Comparison of ENCODE assay signal across 1 cellular context in genomic region chr22:42913874-42914510, GRCh38.
TF ChIP-seq lines count a peak whose summit lies in the region.

No MANE protein-coding gene starts in this region.

TF ChIP-seq in HepG2, 621 proteins besides CTCF, POLR2A, EP300 and RAD21 (continued from another document and continues in another):
- TF ChIP-seq ZBTB14 (CRISPR knock-in tag; IDR thresholded peaks at IDR 0.05) (no peak), SRSF1 (optimal IDR thresholded peaks at IDR 0.05; ENCODE audit: low read depth, low read length) (no peak), ATF1 (CRISPR knock-in tag; IDR thresholded peaks at IDR 0.05) (peak; percentile 41; the same call in 1 of the 2 replicates), SKIL (CRISPR knock-in tag; IDR thresholded peaks at IDR 0.05; ENCODE audit: borderline replicate concordance) (no peak), ZBTB37 (CRISPR knock-in tag; IDR thresholded peaks at IDR 0.05) (no peak), ZNF770 (CRISPR knock-in tag; IDR thresholded peaks at IDR 0.05) (peak; percentile 48; the same call in 1 of the 2 replicates), ZIK1 (CRISPR knock-in tag; IDR thresholded peaks at IDR 0.05; ENCODE audit: borderline replicate concordance, low read depth) (no peak), SNAPC2 (CRISPR knock-in tag; IDR thresholded peaks at IDR 0.05) (no peak), ZNF570 (CRISPR knock-in tag; IDR thresholded peaks at IDR 0.05; ENCODE audit: borderline replicate concordance) (no peak), ZNF121 (CRISPR knock-in tag; IDR thresholded peaks at IDR 0.05) (peak; percentile 73), ZNF547 (CRISPR knock-in tag; IDR thresholded peaks at IDR 0.05) (no peak), ASH2L (IDR thresholded peaks at IDR 0.05; ENCODE audit: insufficient read length, low read depth, low read length) (peak; percentile 70), ZNF280B (CRISPR knock-in tag; IDR thresholded peaks at IDR 0.05; ENCODE audit: borderline replicate concordance) (no peak), U2AF2 (IDR thresholded peaks at IDR 0.05; ENCODE audit: low read depth, low read length) (no peak), HNRNPLL (IDR thresholded peaks at IDR 0.05; ENCODE audit: low read depth, low read length, poor library complexity, severe bottlenecking) (no peak), FOSL1 (CRISPR knock-in tag; IDR thresholded peaks at IDR 0.05; ENCODE audit: borderline replicate concordance) (no peak), MYNN (CRISPR knock-in tag; IDR thresholded peaks at IDR 0.05; ENCODE audit: low read depth) (no peak), ZNF263 (CRISPR knock-in tag; IDR thresholded peaks at IDR 0.05) (no peak), PLRG1 (conservative IDR thresholded peaks at IDR 0.05) (no peak), ZNF609 (CRISPR knock-in tag; IDR thresholded peaks at IDR 0.05; ENCODE audit: borderline replicate concordance) (peak; percentile 76), ZNF549 (CRISPR knock-in tag; IDR thresholded peaks at IDR 0.05) (no peak), NFATC3 (CRISPR knock-in tag; IDR thresholded peaks at IDR 0.05) (no peak), RARG (CRISPR knock-in tag; IDR thresholded peaks at IDR 0.05; ENCODE audit: low read depth) (no peak), ZNF225 (CRISPR knock-in tag; IDR thresholded peaks at IDR 0.05) (no peak), ZNF101 (CRISPR knock-in tag; IDR thresholded peaks at IDR 0.05; ENCODE audit: borderline replicate concordance, low read depth) (no peak), NAIF1 (CRISPR knock-in tag; IDR thresholded peaks at IDR 0.05; ENCODE audit: borderline replicate concordance) (no peak), MAFG (CRISPR knock-in tag; IDR thresholded peaks at IDR 0.05) (no peak), KDM2A (CRISPR knock-in tag; IDR thresholded peaks at IDR 0.05; ENCODE audit: borderline replicate concordance, low read depth) (no peak; the same call in 1 of the 2 replicates), ZNF678 (CRISPR knock-in tag; IDR thresholded peaks at IDR 0.05) (no peak), ONECUT2 (CRISPR knock-in tag; IDR thresholded peaks at IDR 0.05) (no peak), HMGXB3 (CRISPR knock-in tag; IDR thresholded peaks at IDR 0.05; ENCODE audit: borderline replicate concordance) (no peak), IKZF1 (IDR thresholded peaks at IDR 0.05) (no peak), HNRNPUL1 (IDR thresholded peaks at IDR 0.05; ENCODE audit: low read depth, low read length) (no peak), DZIP1 (CRISPR knock-in tag; IDR thresholded peaks at IDR 0.05) (no peak), CBX1 (IDR thresholded peaks at IDR 0.05; ENCODE audit: low read depth) (peak; percentile 43), CBFB (CRISPR knock-in tag; IDR thresholded peaks at IDR 0.05) (no peak), TEAD3 (CRISPR knock-in tag; optimal IDR thresholded peaks at IDR 0.05; ENCODE audit: borderline replicate concordance) (peak; percentile 82), ZFP37 (CRISPR knock-in tag; IDR thresholded peaks at IDR 0.05; ENCODE audit: borderline replicate concordance) (no peak), ZNF790 (CRISPR knock-in tag; IDR thresholded peaks at IDR 0.05; ENCODE audit: borderline replicate concordance) (no peak), MAZ (IDR thresholded peaks at IDR 0.05; ENCODE audit: borderline replicate concordance, low read depth, low read length) (no peak), MAZ (CRISPR knock-in tag; IDR thresholded peaks at IDR 0.05; ENCODE audit: low read depth) (no peak; the same call in 1 of the 2 replicates), PRPF4 (IDR thresholded peaks at IDR 0.05; ENCODE audit: low read depth, low read length, poor library complexity, severe bottlenecking) (no peak)
